ENCODE assay signal across 1 cellular context in the genomic region with DNA sequence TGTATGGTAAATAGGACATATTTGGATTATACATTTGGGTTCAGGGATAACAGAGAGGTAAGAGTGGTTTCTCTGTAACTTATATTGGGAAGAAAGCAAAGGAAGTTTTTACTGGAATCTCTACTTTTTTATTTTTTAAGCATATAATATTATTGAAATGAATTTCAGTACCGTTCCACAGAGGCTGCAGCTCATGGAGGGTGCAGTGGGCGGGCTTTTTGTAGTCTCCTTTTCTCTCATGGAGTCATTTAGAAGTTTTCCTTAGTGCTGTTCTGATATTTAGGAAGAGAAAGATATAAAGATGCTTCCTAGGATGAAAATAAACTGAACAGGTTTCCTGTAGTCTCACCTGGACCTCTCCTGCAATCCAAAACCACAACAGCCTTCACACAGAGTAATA.
TF ChIP-seq lines count a peak whose summit lies in the region.

No MANE protein-coding gene starts in this region.

TF ChIP-seq in liver, 16 proteins besides CTCF, POLR2A, EP300 and RAD21 (continued from another document):
- TF ChIP-seq REST (IDR thresholded peaks at IDR 0.05) = no peak
TF ChIP-seq in liver: peak in this region for 0.
